1 cellular context compared by ENCODE assay signal in genomic region chr6:33364460-33365231, GRCh38.
TF ChIP-seq lines count a peak whose summit lies in the region.

No MANE protein-coding gene starts in this region.

TF ChIP-seq in HEK293, 187 proteins besides CTCF, POLR2A, EP300 and RAD21:
- TF ChIP-seq ZNF692 (tag by site-specific recombination; IDR thresholded peaks at IDR 0.05) (peak; percentile 81), SP7 (tag by site-specific recombination; IDR thresholded peaks at IDR 0.05) (peak; percentile 51; the same call in 1 of the 2 replicates), PRDM10 (tag by site-specific recombination; IDR thresholded peaks at IDR 0.05) (peak; percentile 83), ZNF394 (tag by site-specific recombination; IDR thresholded peaks at IDR 0.05; ENCODE audit: borderline replicate concordance) (peak; percentile 80), PATZ1 (tag by site-specific recombination; IDR thresholded peaks at IDR 0.05) (peak; percentile 40; the same call in 1 of the 2 replicates), ZFP69B (tag by site-specific recombination; IDR thresholded peaks at IDR 0.05) (peak; percentile 65), ZNF18 (tag by site-specific recombination; IDR thresholded peaks at IDR 0.05) (peak; percentile 62; the same call in 1 of the 2 replicates), ZBTB17 (tag by site-specific recombination; IDR thresholded peaks at IDR 0.05) (0 out of 2 replicates have a peak, but pooled peaks have one; percentile 13), PRDM1 (tag by site-specific recombination; IDR thresholded peaks at IDR 0.05) (peak; percentile 49; the same call in 1 of the 2 replicates), ZNF362 (tag by site-specific recombination; IDR thresholded peaks at IDR 0.05) (peak; percentile 78; the same call in 1 of the 2 replicates), ZNF600 (tag by site-specific recombination; IDR thresholded peaks at IDR 0.05) (peak; percentile 66; the same call in 1 of the 2 replicates)
